In the genomic region with DNA sequence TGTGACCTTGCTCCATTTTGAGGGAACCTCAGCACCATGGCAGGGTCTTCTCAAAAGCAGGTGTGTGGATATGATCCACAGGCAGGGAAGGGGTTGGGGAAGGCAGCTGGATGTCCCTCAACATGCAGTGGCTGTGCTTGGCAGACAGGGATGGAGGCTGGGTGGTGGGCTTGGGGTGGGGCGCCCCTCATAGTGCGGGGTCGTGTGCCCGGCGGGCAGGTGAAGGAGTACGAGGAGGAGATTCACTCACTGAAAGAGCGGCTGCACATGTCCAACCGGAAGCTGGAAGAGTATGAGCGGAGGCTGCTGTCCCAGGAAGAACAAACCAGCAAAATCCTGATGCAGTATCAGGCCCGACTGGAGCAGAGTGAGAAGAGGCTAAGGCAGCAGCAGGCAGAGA, we compare ENCODE assay signal across 14 cellular contexts. TPM values are rescaled to one million over a fixed set of nuclear protein-coding genes. Genes with fewer than 3 reads are reported as not detected.
"Had no signal": no experiment of that assay in that cellular context is flagged by ENCODE, and none has a peak within 500 bp of the region (broad histone marks: within the 10 kb centered on the region; RNA-seq: fewer than 3 reads in every experiment).

No MANE protein-coding gene starts in this region.

- H3K36me3 Mint-ChIP-seq: natural killer cell treated with Interleukin-12 subunit alpha and Interleukin-12 subunit beta and Interleukin-15 and Interleukin-18, amount 100 ng/mL, for 72 hours had no signal

- H3K27me3 Mint-ChIP-seq: natural killer cell treated with Interleukin-12 subunit alpha and Interleukin-12 subunit beta and Interleukin-15 and Interleukin-18, amount 100 ng/mL, for 72 hours; stimulated activated naive CD8-positive, alpha-beta T cell treated with anti-CD3 and anti-CD28 coated beads, Interleukin-15, Interleukin-2, amounts not matched to agents 100 ng/mL and 50 ng/mL, for 24 hours had no signal

- H3K36me3 ChIP-seq: gastrocnemius medialis, ovary had no signal

- H3K4me3 ChIP-seq: ascending aorta, gastrocnemius medialis, heart right ventricle, left lung, ovary, testis had no signal

- H3K27me3 ChIP-seq: ascending aorta, gastrocnemius medialis, heart right ventricle, left lung, ovary, testis had no signal

- H3K27ac Mint-ChIP-seq: activated T-helper 1 cell treated with anti-CD3 and anti-CD28 coated beads, Interleukin-12 subunit alpha, Interleukin-12 subunit beta, Interleukin-2, Interleukin-4 antibody, amounts not matched to agents 30 ng/mL and 10 ng/mL and 1 ng/mL, durations not matched to agents 14 hours and 24 hours and 36 hours; stimulated activated naive CD8-positive, alpha-beta T cell treated with anti-CD3 and anti-CD28 coated beads, Interleukin-15, Interleukin-2, amounts not matched to agents 100 ng/mL and 50 ng/mL, for 24 hours; T-helper 2 cell treated with Interferon-gamma antibody and Interleukin-4, amounts not matched to agents 5 μg/mL and 100 μg/mL, for 36 hours had no signal

- H3K9me3 Mint-ChIP-seq: activated T-helper 1 cell treated with anti-CD3 and anti-CD28 coated beads, Interleukin-12 subunit alpha, Interleukin-12 subunit beta, Interleukin-2, Interleukin-4 antibody, amounts not matched to agents 30 ng/mL and 10 ng/mL and 1 ng/mL, durations not matched to agents 14 hours and 24 hours and 36 hours; natural killer cell treated with Interleukin-12 subunit alpha and Interleukin-12 subunit beta and Interleukin-15 and Interleukin-18, amount 100 ng/mL, for 72 hours; stimulated activated naive CD8-positive, alpha-beta T cell treated with anti-CD3 and anti-CD28 coated beads, Interleukin-15, Interleukin-2, amounts not matched to agents 100 ng/mL and 50 ng/mL, for 24 hours; T-helper 2 cell treated with Interferon-gamma antibody and Interleukin-4, amounts not matched to agents 5 μg/mL and 100 μg/mL, for 36 hours had no signal

- H3K9me3 ChIP-seq: ascending aorta, gastrocnemius medialis, heart right ventricle, left lung, ovary, testis had no signal

- DNase-seq: activated CD4-positive, alpha-beta T cell treated with anti-CD3 and anti-CD28 coated beads, Interleukin-2, amount 50 U/mL, for 48 hours; gastrocnemius medialis; heart right ventricle; islet precursor cell; left lung; ovary; stimulated activated CD4-positive, alpha-beta T cell treated with anti-CD3 and anti-CD28 coated beads, Interleukin-12 subunit alpha, Interleukin-12 subunit beta, amount 100 ng/mL, for 4 hours; testis had no signal

- H3K4me3 Mint-ChIP-seq: activated T-helper 1 cell treated with anti-CD3 and anti-CD28 coated beads, Interleukin-12 subunit alpha, Interleukin-12 subunit beta, Interleukin-2, Interleukin-4 antibody, amounts not matched to agents 30 ng/mL and 10 ng/mL and 1 ng/mL, durations not matched to agents 14 hours and 24 hours and 36 hours; natural killer cell treated with Interleukin-12 subunit alpha and Interleukin-12 subunit beta and Interleukin-15 and Interleukin-18, amount 100 ng/mL, for 72 hours; stimulated activated naive CD8-positive, alpha-beta T cell treated with anti-CD3 and anti-CD28 coated beads, Interleukin-15, Interleukin-2, amounts not matched to agents 100 ng/mL and 50 ng/mL, for 24 hours; T-helper 2 cell treated with Interferon-gamma antibody and Interleukin-4, amounts not matched to agents 5 μg/mL and 100 μg/mL, for 36 hours had no signal

- ATAC-seq: activated CD4-positive, CD25-positive, alpha-beta regulatory T cell treated with anti-CD3 and anti-CD28 coated beads, Interleukin-2, amount 50 U/mL, for 24 hours; gastrocnemius medialis; heart right ventricle; left lung; natural killer cell treated with Interleukin-12 subunit alpha and Interleukin-12 subunit beta and Interleukin-15 and Interleukin-18, amount 100 ng/mL, for 72 hours had no signal

- H3K4me1 ChIP-seq: ascending aorta, gastrocnemius medialis, testis had no signal

- H3K27ac ChIP-seq: ascending aorta, gastrocnemius medialis, ovary, testis had no signal

RNA-seq across cellular contexts. Expression of gene KIFC1, which starts 54.7 kb away (rescaled TPM):
- total RNA-seq: ascending aorta had no signal
